11 cellular contexts compared by ENCODE assay signal in genomic region chr17:17028059-17028877, GRCh38. TPM values are rescaled to one million over a fixed set of nuclear protein-coding genes. Genes with fewer than 3 reads are reported as not detected.
DNase-seq lines count a peak whose midpoint lies in the region; ATAC-seq and TF ChIP-seq lines count a peak whose summit lies in the region.
"Had no signal": no experiment of that assay in that cellular context is flagged by ENCODE, and none has a peak within 500 bp of the region (broad histone marks: within the 10 kb centered on the region; RNA-seq: fewer than 3 reads in every experiment).

No MANE protein-coding gene starts in this region.

- peaks cover 13 to 19% (median 18%) of the 10 kb centered on the region in 4 donors for H3K4me1 ChIP-seq in esophagus muscularis mucosa

- ATAC-seq in GM18867 (IDR thresholded peaks at IDR 0.05; ENCODE audit: unreplicated experiment): no peak
- ATAC-seq in activated naive CD8-positive, alpha-beta T cell treated with anti-CD3 and anti-CD28 coated beads, Interleukin-2, amount 50 U/mL, for 24 hours: no peak

- H3K27ac ChIP-seq in esophagus muscularis mucosa (replicated peaks in 1 of 4): no peak overlapping the region

- H3K36me3 ChIP-seq in MG63 (no peaks in the 10 kb centered on the region), esophagus muscularis mucosa (no peaks in the 10 kb centered on the region)

- no peaks in the 10 kb centered on the region for H3K9me3 ChIP-seq in MG63
- no peaks in the 10 kb centered on the region for H3K9me3 ChIP-seq in esophagus muscularis mucosa

- TF ChIP-seq EP300 in esophagus muscularis mucosa (IDR thresholded peaks at IDR 0.05): no peak

- H3K27me3 Mint-ChIP-seq in activated naive CD8-positive, alpha-beta T cell treated with anti-CD3 and anti-CD28 coated beads, Interleukin-2, amount 50 U/mL, for 24 hours: no peaks in the 10 kb centered on the region
- H3K27me3 Mint-ChIP-seq: central memory CD8-positive, alpha-beta T cell had no signal

- peak; percentile 99 for DNase-seq in ACHN
- DNase-seq in MG63: peak; percentile 84
- peak; percentile 59 for DNase-seq in choroid plexus epithelial cell (ENCODE audit: low read depth)
- peak; percentile 70 to 94 for DNase-seq in lower leg skin (ENCODE audit: low spot score in 2 of 2)
- no peak for DNase-seq in esophagus muscularis mucosa (ENCODE audit: extremely low spot score)
- DNase-seq in cerebellar nuclear complex (lab: John Stamatoyannopoulos, UW): no peak
- no peak for DNase-seq in activated naive CD8-positive, alpha-beta T cell treated with anti-CD3 and anti-CD28 coated beads, Interleukin-2, amount 50 U/mL, for 24 hours
- DNase-seq: DND-41, Kasumi-1 had no signal

- 39 to 51% methylated on average over 7 to 12 of the region's 12 CpGs for WGBS in lower leg skin, 2 donors
- 84% methylated on average over 6 of the region's 12 CpGs for WGBS in esophagus muscularis mucosa

- no peak for TF ChIP-seq CTCF in choroid plexus epithelial cell (conservative IDR thresholded peaks at IDR 0.05; ENCODE audit: low read depth, low read length)
- no peak for TF ChIP-seq CTCF in lower leg skin (IDR thresholded peaks at IDR 0.05)
- TF ChIP-seq CTCF in esophagus muscularis mucosa (IDR thresholded peaks at IDR 0.05): no peak

- TF ChIP-seq POLR2A in lower leg skin (IDR thresholded peaks at IDR 0.05): no peak
- no peak for TF ChIP-seq POLR2A in esophagus muscularis mucosa (IDR thresholded peaks at IDR 0.05; ENCODE audit: low read depth)

- H3K27me3 ChIP-seq in MG63 (no peaks in the 10 kb centered on the region), esophagus muscularis mucosa (no peaks in the 10 kb centered on the region)

- intact Hi-C loops in lower leg skin (cut with DNase I; ENCODE audit: low total_unique reads): no loop called here
- intact Hi-C loops in esophagus muscularis mucosa (cut with DNase I): no loop called here

- in situ Hi-C loops in ACHN (cut with HindIII; ENCODE audit: low pct_ligation_motif_present, low pct_unique_long_range_greater_than_20kb, low sequenced_read_pairs): no loop called here

- no peak overlapping the region for H3K27ac Mint-ChIP-seq in activated naive CD8-positive, alpha-beta T cell treated with anti-CD3 and anti-CD28 coated beads, Interleukin-2, amount 50 U/mL, for 24 hours

- no peaks in the 10 kb centered on the region for H3K4me1 Mint-ChIP-seq in activated naive CD8-positive, alpha-beta T cell treated with anti-CD3 and anti-CD28 coated beads, Interleukin-2, amount 50 U/mL, for 24 hours
- H3K4me1 Mint-ChIP-seq: central memory CD8-positive, alpha-beta T cell had no signal

- H3K36me3 Mint-ChIP-seq in activated naive CD8-positive, alpha-beta T cell treated with anti-CD3 and anti-CD28 coated beads, Interleukin-2, amount 50 U/mL, for 24 hours (ENCODE audit: low read depth): no peaks in the 10 kb centered on the region

- H3K4me3 Mint-ChIP-seq in activated naive CD8-positive, alpha-beta T cell treated with anti-CD3 and anti-CD28 coated beads, Interleukin-2, amount 50 U/mL, for 24 hours: no peak overlapping the region
- H3K4me3 Mint-ChIP-seq: central memory CD8-positive, alpha-beta T cell had no signal

- H3K9me3 Mint-ChIP-seq in activated naive CD8-positive, alpha-beta T cell treated with anti-CD3 and anti-CD28 coated beads, Interleukin-2, amount 50 U/mL, for 24 hours: no peaks in the 10 kb centered on the region
- H3K9me3 Mint-ChIP-seq: central memory CD8-positive, alpha-beta T cell had no signal

- H3K4me3 ChIP-seq in MG63 (no peak overlapping the region), choroid plexus epithelial cell (ENCODE audit: low read depth, low read length) (no peak overlapping the region), lower leg skin (ENCODE audit: low read depth, poor library complexity, severe bottlenecking) (no peak overlapping the region), esophagus muscularis mucosa (no peak overlapping the region)

RNA-seq across cellular contexts. Expression of gene MPRIP, which starts 14.0 kb away (rescaled TPM):
- total RNA-seq in MG63 (2014; rRNA removed; shearing (Covaris generic); ENCODE audit: low replicate concordance): 139 and 143 TPM in 2 replicates
- total RNA-seq in lower leg skin (100 to 1,000 TPM; 128 to 217 (median 141) TPM), esophagus muscularis mucosa (100 to 1,000 TPM; 108 to 194 (median 129) TPM)

RNA-seq across cellular contexts. Expression of gene TNFRSF13B, which starts 56.4 kb away (rescaled TPM):
- total RNA-seq in MG63 (2014; rRNA removed; shearing (Covaris generic); ENCODE audit: low replicate concordance): not detected in 2 replicates
- not detected for total RNA-seq in lower leg skin
- total RNA-seq in esophagus muscularis mucosa: under 1 TPM in 1 of 4 donors, not detected in 3; 0.66 TPM

Comparison
In these comparisons a context has a peak if more than half of its experiments do, and no peak if none do; other contexts are left out.
1. DNase-seq: peak in ACHN (single experiment), MG63 (single experiment), choroid plexus epithelial cell (single experiment) and lower leg skin (2 of 2); none in esophagus muscularis mucosa (single experiment), cerebellar nuclear complex (0 of 2) and activated naive CD8-positive, alpha-beta T cell treated with anti-CD3 and anti-CD28 coated beads, Interleukin-2, amount 50 U/mL, for 24 hours (single experiment).